28 cellular contexts compared by ENCODE assay signal in genomic region chr20:1566701-1567100, GRCh38. TPM values are rescaled to one million over a fixed set of nuclear protein-coding genes. Genes with fewer than 3 reads are reported as not detected.
DNase-seq lines count a peak whose midpoint lies in the region; ATAC-seq, FAIRE-seq and TF ChIP-seq lines count a peak whose summit lies in the region.
"Had no signal": no experiment of that assay in that cellular context is flagged by ENCODE, and none has a peak within 500 bp of the region (broad histone marks: within the 10 kb centered on the region; RNA-seq: fewer than 3 reads in every experiment).

No MANE protein-coding gene starts in this region.

- H3K79me2 ChIP-seq in Karpas-422 (ENCODE audit: low read length) = no peaks in the 10 kb centered on the region

- no peak for TF ChIP-seq EP300 in ovary (IDR thresholded peaks at IDR 0.05)

- no peak for FAIRE-seq in bronchial epithelial cell (lab: Jason Lieb, UNC)

- ATAC-seq in stimulated activated naive B cell treated with anti-CD40 and anti-IgM and Interleukin-4, amounts not matched to agents 10 μg/mL and 1 μg/mL and 100 μg/mL, for 72 hours (replicated peaks) = no peak
- ATAC-seq: activated CD8-positive, alpha-beta T cell treated with anti-CD3 and anti-CD28 coated beads for 36 hours; WTC11 had no signal

- H3K9me3 ChIP-seq in ovary (no peaks in the 10 kb centered on the region), Karpas-422 (ENCODE audit: low read length) (no peaks in the 10 kb centered on the region)
- H3K9me3 ChIP-seq: esophagus muscularis mucosa, HAP-1, stomach, upper lobe of left lung had no signal

- no peak overlapping the region for H3K4me3 ChIP-seq in bronchial epithelial cell (ENCODE audit: low read depth, low read length)
- H3K4me3 ChIP-seq in ovary = no peak overlapping the region
- no peak overlapping the region for H3K4me3 ChIP-seq in Karpas-422 (ENCODE audit: low read length)
- H3K4me3 ChIP-seq: esophagus muscularis mucosa, HAP-1, stomach, upper lobe of left lung had no signal

- H3K36me3 Mint-ChIP-seq in stimulated activated naive B cell treated with anti-CD40 and anti-IgM and Interleukin-4, amounts not matched to agents 10 μg/mL and 1 μg/mL and 100 μg/mL, for 72 hours = peaks cover 3 to 21% of the 10 kb centered on the region in 2 donors
- H3K36me3 Mint-ChIP-seq: WTC11 had no signal

- H3K27me3 ChIP-seq in bronchial epithelial cell (ENCODE audit: control insufficient read depth, insufficient read depth, low read length) (no peaks in the 10 kb centered on the region), ovary (no peaks in the 10 kb centered on the region), Karpas-422 (ENCODE audit: low read length) (no peaks in the 10 kb centered on the region)
- H3K27me3 ChIP-seq: upper lobe of left lung had no signal

- H3K27ac ChIP-seq in ovary (no peak overlapping the region), Karpas-422 (ENCODE audit: low read length) (no peak overlapping the region)
- H3K27ac ChIP-seq: esophagus muscularis mucosa, stomach, upper lobe of left lung had no signal

- intact Hi-C loops in ovary (cut with DNase I) = loop anchor here in 1 of 4 donors (10.0 kb wide), 1 partner anchor 48 kb away; no protein-coding TSS in a partner anchor

- peaks cover 12 to 17% of the 10 kb centered on the region in 2 donors for H3K4me1 Mint-ChIP-seq in stimulated activated naive B cell treated with anti-CD40 and anti-IgM and Interleukin-4, amounts not matched to agents 10 μg/mL and 1 μg/mL and 100 μg/mL, for 72 hours

- no peaks in the 10 kb centered on the region for H3K36me3 ChIP-seq in bronchial epithelial cell (ENCODE audit: control insufficient read depth, insufficient read depth, low read length)
- H3K36me3 ChIP-seq in ovary = no peaks in the 10 kb centered on the region
- no peaks in the 10 kb centered on the region for H3K36me3 ChIP-seq in Karpas-422 (ENCODE audit: insufficient read depth, low read length)
- H3K36me3 ChIP-seq: esophagus muscularis mucosa, HAP-1, stomach, upper lobe of left lung had no signal

- peaks cover 8 to 13% of the 10 kb centered on the region in 2 donors for H3K9me3 Mint-ChIP-seq in stimulated activated naive B cell treated with anti-CD40 and anti-IgM and Interleukin-4, amounts not matched to agents 10 μg/mL and 1 μg/mL and 100 μg/mL, for 72 hours

- peak; percentile 7 for DNase-seq in ELF-1 (ENCODE audit: low read depth, low spot score)
- DNase-seq in M059J (ENCODE audit: low read depth) = peak; percentile 90
- DNase-seq in bronchial epithelial cell (ENCODE audit: low read depth) = peak; percentile 41
- DNase-seq in medulla oblongata (ENCODE audit: extremely low spot score) = peak; percentile 1
- DNase-seq in NCI-H524 (lab: John Stamatoyannopoulos, UW) = no peak
- DNase-seq in ovary = no peak
- no peak for DNase-seq in Karpas-422
- DNase-seq in stimulated activated naive B cell treated with anti-CD40 and anti-IgM and Interleukin-4, amounts not matched to agents 10 μg/mL and 1 μg/mL and 100 μg/mL, for 72 hours = no peak
- DNase-seq: activated CD8-positive, alpha-beta T cell treated with anti-CD3 and anti-CD28 coated beads for 36 hours; activated naive CD4-positive, alpha-beta T cell treated with Interleukin-2 at 50 U/mL for 16 hours; activated T-cell treated with anti-CD3 and anti-CD28 coated beads, Interleukin-2, amount 50 U/mL, for 24 hours; AML-193; amygdala; central memory CD4-positive, alpha-beta T cell; DMS79 treated with DMSO at 0.1 percent for 48 hours; NCI-H1436; NCI-H2171; NCI-H69; stimulated activated CD4-positive, alpha-beta T cell treated with anti-CD3 and anti-CD28 coated beads, Interleukin-4, amount 100 ng/mL, for 1 hour; stomach; upper lobe of left lung had no signal

- no peaks in the 10 kb centered on the region for H4K20me1 ChIP-seq in Karpas-422 (ENCODE audit: insufficient read depth, low read depth, low read length)

- H3K27ac Mint-ChIP-seq in stimulated activated naive B cell treated with anti-CD40 and anti-IgM and Interleukin-4, amounts not matched to agents 10 μg/mL and 1 μg/mL and 100 μg/mL, for 72 hours = no peak overlapping the region
- H3K27ac Mint-ChIP-seq: activated CD8-positive, alpha-beta T cell treated with anti-CD3 and anti-CD28 coated beads for 36 hours; activated T-cell treated with anti-CD3 and anti-CD28 coated beads, Interleukin-2, amount 50 U/mL, for 24 hours; WTC11 had no signal

- TF ChIP-seq CTCF in bronchial epithelial cell (IDR thresholded peaks at IDR 0.05; ENCODE audit: insufficient read depth, low read length, severe bottlenecking) = no peak
- TF ChIP-seq CTCF in ovary (IDR thresholded peaks at IDR 0.05) = no peak

- H3K9ac ChIP-seq in Karpas-422 (ENCODE audit: low read length) = no peak overlapping the region

- no peak overlapping the region for H2AFZ ChIP-seq in Karpas-422 (ENCODE audit: low read length)

- H3K27me3 Mint-ChIP-seq in stimulated activated naive B cell treated with anti-CD40 and anti-IgM and Interleukin-4, amounts not matched to agents 10 μg/mL and 1 μg/mL and 100 μg/mL, for 72 hours = peaks cover 31 to 46% of the 10 kb centered on the region in 2 donors
- H3K27me3 Mint-ChIP-seq: activated CD8-positive, alpha-beta T cell treated with anti-CD3 and anti-CD28 coated beads for 36 hours; activated T-cell treated with anti-CD3 and anti-CD28 coated beads, Interleukin-2, amount 50 U/mL, for 24 hours had no signal

- H3K4me3 Mint-ChIP-seq in stimulated activated naive B cell treated with anti-CD40 and anti-IgM and Interleukin-4, amounts not matched to agents 10 μg/mL and 1 μg/mL and 100 μg/mL, for 72 hours = no peak overlapping the region
- H3K4me3 Mint-ChIP-seq: activated CD8-positive, alpha-beta T cell treated with anti-CD3 and anti-CD28 coated beads for 36 hours; activated T-cell treated with anti-CD3 and anti-CD28 coated beads, Interleukin-2, amount 50 U/mL, for 24 hours; WTC11 had no signal

- H3K4me1 ChIP-seq in ovary (ENCODE audit: insufficient read depth) (no peaks in the 10 kb centered on the region), Karpas-422 (ENCODE audit: low read length) (no peaks in the 10 kb centered on the region)
- H3K4me1 ChIP-seq: esophagus muscularis mucosa, HAP-1, stomach, upper lobe of left lung had no signal

- no peaks in the 10 kb centered on the region for H3K9me2 ChIP-seq in Karpas-422 (replicated peaks; ENCODE audit: insufficient read depth, low read length)

- TF ChIP-seq POLR2A in ovary (IDR thresholded peaks at IDR 0.05) = no peak

- 60 to 75% (median 61%) methylated on average over 2 of the region's 2 CpGs for WGBS in ovary, 3 donors

- no peak overlapping the region for H3K4me2 ChIP-seq in Karpas-422 (ENCODE audit: low read depth, low read length, poor library complexity, severe bottlenecking)

RNA-seq across cellular contexts. Expression of gene SIRPD, which starts 9.2 kb away (rescaled TPM):
- not detected in 2 replicates for total RNA-seq in M059J (2014; rRNA removed; shearing (Covaris generic))
- total RNA-seq in bronchial epithelial cell (not detected in 2 replicates), ovary (not detected)
- polyA plus RNA-seq in ovary = not detected
- not detected in 2 replicates for total RNA-seq in Karpas-422 (2014; rRNA removed; shearing (Covaris generic); ENCODE audit: low replicate concordance)
- total RNA-seq: activated CD8-positive, alpha-beta T cell treated with anti-CD3 and anti-CD28 coated beads for 36 hours; esophagus muscularis mucosa; OCI-LY7; pulmonary artery endothelial cell; SK-MEL-5; WTC11 had no signal
- polyA plus RNA-seq: liver, stomach had no signal

RNA-seq across cellular contexts. Expression of gene SIRPB1, which starts 53.1 kb away (rescaled TPM):
- total RNA-seq in M059J (2014; rRNA removed; shearing (Covaris generic)) = 4.2 and 6.8 TPM in 2 replicates
- total RNA-seq in bronchial epithelial cell = not detected in 2 replicates
- 1 to 10 TPM in 5 of 7 donors, under 1 TPM in 2; 0.25 to 9.7 (median 1.9) TPM for total RNA-seq in ovary
- 1 to 10 TPM in 1 of 2 donors, under 1 TPM in 1; 0.87 to 4.3 TPM for polyA plus RNA-seq in ovary
- 0.18 and 0.45 TPM in 2 replicates for total RNA-seq in Karpas-422 (2014; rRNA removed; shearing (Covaris generic); ENCODE audit: low replicate concordance)
- total RNA-seq: OCI-LY7, WTC11 had no signal

Comparison
In these comparisons a context has a peak if more than half of its experiments do, and no peak if none do; other contexts are left out.
1. DNase-seq: peak in ELF-1 (single experiment), M059J (single experiment), bronchial epithelial cell (single experiment) and medulla oblongata (single experiment); none in NCI-H524 (0 of 2), ovary (0 of 5), Karpas-422 (single experiment) and stimulated activated naive B cell treated with anti-CD40 and anti-IgM and Interleukin-4, amounts not matched to agents 10 μg/mL and 1 μg/mL and 100 μg/mL, for 72 hours (single experiment).